Comparison of ENCODE assay signal across 9 cellular contexts in the genomic region with DNA sequence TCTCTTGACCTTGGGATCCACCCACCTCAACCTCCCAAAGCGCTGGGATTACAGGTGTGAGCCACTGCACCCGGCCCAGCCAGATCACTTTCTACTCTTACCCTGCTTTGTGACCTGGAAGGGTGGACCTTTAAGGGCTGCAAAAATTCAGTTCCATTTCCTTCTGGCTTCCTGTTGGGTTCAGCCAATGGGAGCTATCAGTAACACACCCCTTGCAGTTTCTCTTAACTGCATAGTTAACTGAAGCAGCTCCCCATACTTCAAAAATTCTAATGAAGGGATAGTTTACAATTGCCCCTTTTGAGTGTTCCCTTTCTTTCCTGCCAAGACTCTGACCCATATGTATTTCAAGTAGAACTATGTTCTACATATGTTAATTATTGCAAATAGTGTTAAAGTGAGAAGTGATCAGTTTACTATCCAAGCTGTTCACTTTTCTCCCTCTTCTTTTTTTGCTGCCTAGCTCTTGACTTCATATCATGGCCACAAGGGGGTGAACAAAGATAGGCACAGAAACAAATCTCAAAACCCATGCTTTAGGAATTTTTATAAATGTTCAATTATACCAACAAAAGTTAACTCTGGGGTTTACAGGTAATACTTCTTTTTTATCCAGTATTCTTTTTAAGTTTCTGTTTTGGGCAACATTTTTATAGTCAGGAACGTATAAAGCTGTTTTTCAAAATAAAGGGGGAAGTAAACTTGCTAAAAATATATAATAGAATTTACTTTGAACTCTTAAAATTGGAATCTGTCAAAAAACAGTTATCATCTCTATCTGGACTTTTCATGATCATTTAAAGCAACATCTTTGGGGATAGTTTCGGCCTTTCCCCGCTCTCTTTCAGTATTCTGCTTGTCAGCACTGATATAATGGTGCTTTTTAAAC. TPM values are rescaled to one million over a fixed set of nuclear protein-coding genes. Genes with fewer than 3 reads are reported as not detected.
DNase-seq lines count a peak whose midpoint lies in the region; ATAC-seq, FAIRE-seq and TF ChIP-seq lines count a peak whose summit lies in the region.
"Had no signal": no experiment of that assay in that cellular context is flagged by ENCODE, and none has a peak within 500 bp of the region (broad histone marks: within the 10 kb centered on the region; RNA-seq: fewer than 3 reads in every experiment).

No MANE protein-coding gene starts in this region.

- peaks cover 2% of the 10 kb centered on the region for H3K27me3 Mint-ChIP-seq in activated CD4-positive, alpha-beta T cell treated with anti-CD3 and anti-CD28 coated beads, Interleukin-2, amount 10 ng/mL, durations not matched to agents 24 days and 14 days

- TF ChIP-seq CTCF in HepG2 (CRISPR knock-in tag; IDR thresholded peaks at IDR 0.05): peak; percentile 68

- H2AFZ ChIP-seq in HepG2 (ENCODE audit: low read length): no peak overlapping the region

- H3K36me3 Mint-ChIP-seq in activated CD4-positive, alpha-beta T cell treated with anti-CD3 and anti-CD28 coated beads, Interleukin-2, amount 10 ng/mL, durations not matched to agents 24 days and 14 days (ENCODE audit: low read depth): peaks cover 8% of the 10 kb centered on the region

- H3K79me2 ChIP-seq in HepG2 (ENCODE audit: insufficient read depth, low read length): no peaks in the 10 kb centered on the region

- H3K4me3 Mint-ChIP-seq in activated CD4-positive, alpha-beta T cell treated with anti-CD3 and anti-CD28 coated beads, Interleukin-2, amount 10 ng/mL, durations not matched to agents 24 days and 14 days: no peak overlapping the region
- H3K4me3 Mint-ChIP-seq: central memory CD8-positive, alpha-beta T cell had no signal

- no peak overlapping the region for H3K27ac ChIP-seq in HepG2 (ENCODE audit: extremely low read length, insufficient read depth, low read length)

- H3K9me3 ChIP-seq in HepG2 (ENCODE audit: low read length): no peaks in the 10 kb centered on the region

- no peaks in the 10 kb centered on the region for H3K9me3 Mint-ChIP-seq in activated CD4-positive, alpha-beta T cell treated with anti-CD3 and anti-CD28 coated beads, Interleukin-2, amount 10 ng/mL, durations not matched to agents 24 days and 14 days

- no peak overlapping the region for H3K4me3 ChIP-seq in HepG2 (replicated peaks in 1 of 3; ENCODE audit: insufficient read depth in 1 of 3, low read depth in 2 of 3, low read length in 3 of 3)

- H3K36me3 ChIP-seq in HepG2 (replicated peaks in 1 of 2; ENCODE audit: control insufficient read depth in 1 of 2, insufficient read depth in 2 of 2, low read length in 2 of 2): no peaks in the 10 kb centered on the region

- in situ Hi-C loops in HepG2 (cut with HindIII; ENCODE audit: extremely low pct_ligation_motif_present, low pct_unique_long_range_greater_than_20kb): loop anchor here (5.0 kb wide), 1 partner anchor 102 kb away; a partner anchor contains a TSS

- peak; percentile 74 for DNase-seq in activated CD4-positive, alpha-beta T cell treated with anti-CD3 and anti-CD28 coated beads, Interleukin-2, amount 10 ng/mL, durations not matched to agents 24 days and 14 days
- DNase-seq in activated CD4-positive, alpha-beta T cell treated with anti-CD3 and anti-CD28 coated beads for 48 hours: no peak
- peak; percentile 47 for DNase-seq in LoVo (ENCODE audit: low spot score)
- DNase-seq in amniotic epithelial cell (ENCODE audit: low read depth): peak; percentile 40
- DNase-seq in HepG2 (ENCODE audit: low spot score): peak; percentile 45
- DNase-seq in A172 (ENCODE audit: low spot score): no peak
- no peak for DNase-seq in mesenteric fat pad (ENCODE audit: low spot score)

- no TSS peak for BruUV-seq in HepG2 (replicated peaks; lab: Mats Ljungman, UMichigan)

- H3K27me3 ChIP-seq in HepG2 (ENCODE audit: control insufficient read depth in 1 of 2, insufficient read depth in 2 of 2, low read length in 2 of 2): no peaks in the 10 kb centered on the region

- TF ChIP-seq EP300 in HepG2 (IDR thresholded peaks at IDR 0.05; ENCODE audit: low read depth in 2 of 2, low read length in 2 of 2) (no peak), HepG2 (CRISPR knock-in tag; IDR thresholded peaks at IDR 0.05; ENCODE audit: borderline replicate concordance) (no peak)

- TF ChIP-seq POLR2A in HepG2 (IDR thresholded peaks at IDR 0.05; ENCODE audit: insufficient read depth in 1 of 2, low read depth in 2 of 2, low read length in 2 of 2): no peak

- H3K9ac ChIP-seq in HepG2 (ENCODE audit: insufficient read depth, low read depth, low read length): no peak overlapping the region

- H3K4me1 Mint-ChIP-seq in activated CD4-positive, alpha-beta T cell treated with anti-CD3 and anti-CD28 coated beads, Interleukin-2, amount 10 ng/mL, durations not matched to agents 24 days and 14 days: peaks cover 5% of the 10 kb centered on the region
- H3K4me1 Mint-ChIP-seq: central memory CD8-positive, alpha-beta T cell had no signal

- FAIRE-seq in HepG2 (lab: Jason Lieb, UNC): no peak

- H3K4me1 ChIP-seq in HepG2 (ENCODE audit: insufficient read depth, low read length): peaks cover 14% of the 10 kb centered on the region

- intact Hi-C loops in activated CD4-positive, alpha-beta T cell treated with anti-CD3 and anti-CD28 coated beads, Interleukin-2, amount 10 ng/mL, durations not matched to agents 24 days and 14 days (cut with micrococcal nuclease): loop anchor here (1.0 to 10.0 kb wide), 3 partner anchors 100 to 325 kb away; a partner anchor contains a TSS
- intact Hi-C loops in HepG2 (cut with micrococcal nuclease; ENCODE audit: unreplicated experiment): loop anchor here (1.0 to 10.0 kb wide), 2 partner anchors 100 to 235 kb away; a partner anchor contains a TSS

- CTCF ChIA-PET in HepG2 (lab: Yijun Ruan, JAX; ENCODE audit: low intra/inter-chr PET ratio, low total read pairs): interaction anchor here (1.4 to 3.1 kb wide), 2 partner anchors 48 to 100 kb away, joined by 5 to 39 read pairs; a partner anchor contains a TSS

- H3K27ac Mint-ChIP-seq in activated CD4-positive, alpha-beta T cell treated with anti-CD3 and anti-CD28 coated beads, Interleukin-2, amount 10 ng/mL, durations not matched to agents 24 days and 14 days: no peak overlapping the region

- TF ChIP-seq RAD21 in HepG2 (CRISPR knock-in tag; IDR thresholded peaks at IDR 0.05): no peak

- H4K20me1 ChIP-seq in HepG2 (ENCODE audit: insufficient read depth, low read length): no peaks in the 10 kb centered on the region

- H3K4me2 ChIP-seq in HepG2 (ENCODE audit: low read depth, low read length): peak overlapping the region; percentile 61

- POLR2A ChIA-PET in HepG2 (lab: Yijun Ruan, JAX): interaction anchor here (1.5 kb wide), 2 partner anchors 8 to 100 kb away, joined by 6 to 17 read pairs; a partner anchor contains a TSS

- 26% methylated on average over 5 of the region's 5 CpGs for WGBS in HepG2 (ENCODE audit: low lambda C conversion rate)

- peak; percentile 78 for ATAC-seq in HepG2
- no peak for ATAC-seq in activated CD4-positive, CD25-positive, alpha-beta regulatory T cell treated with anti-CD3 and anti-CD28 coated beads, Interleukin-2, amount 50 U/mL, for 24 hours

RNA-seq across cellular contexts. Expression of a gene that starts 8.1 kb away (rescaled TPM):
- total RNA-seq in activated CD4-positive, alpha-beta T cell treated with anti-CD3 and anti-CD28 coated beads, Interleukin-2, amount 10 ng/mL, durations not matched to agents 24 days and 14 days: 3.7 and 4.0 TPM in 2 replicates
- 1.3 and 1.4 TPM in 2 replicates for total RNA-seq in HepG2 (2016; rRNA removed; fragmentation: Illumina TruSeq; extraction: Trizol)
- total RNA-seq in HepG2 (2016; cell fraction: cytosol; rRNA removed; fragmentation: Illumina TruSeq; extraction: Trizol; ENCODE audit: low read depth): 0.20 and 0.26 TPM in 2 replicates
- total RNA-seq in HepG2 (2016; cell fraction: insoluble cytoplasmic fraction; rRNA removed; fragmentation: Illumina TruSeq; extraction: Trizol): 1.4 and 1.5 TPM in 2 replicates
- 0.62 and 0.71 TPM in 2 replicates for total RNA-seq in HepG2 (2016; cell fraction: membrane; rRNA removed; fragmentation: Illumina TruSeq; extraction: Trizol)
- total RNA-seq in HepG2 (2016; cell fraction: nucleus; rRNA removed; fragmentation: Illumina TruSeq; extraction: Trizol): 2.6 and 2.7 TPM in 2 replicates
- polyA plus RNA-seq in HepG2 (2011; rRNA removed): 1.7 TPM in 2 replicates
- polyA plus RNA-seq in HepG2 (2011; cell fraction: cytosol; rRNA removed): 0.56 and 0.78 TPM in 2 replicates
- 1.2 and 2.2 TPM in 2 replicates for polyA plus RNA-seq in HepG2 (2011; cell fraction: nucleus; rRNA removed)
- 0.85 and 1.2 TPM in 2 replicates for polyA plus RNA-seq in HepG2 (2012)
- 0.07 and 0.09 TPM in 2 replicates for polyA plus RNA-seq in HepG2 (2016; cell fraction: cytosol; fragmentation: Illumina TruSeq; extraction: Trizol; ENCODE audit: low read depth)
- 0.69 and 0.86 TPM in 2 replicates for polyA plus RNA-seq in HepG2 (2016; cell fraction: insoluble cytoplasmic fraction; fragmentation: Illumina TruSeq; extraction: Trizol; ENCODE audit: low read depth)
- 0.29 and 0.44 TPM in 2 replicates for polyA plus RNA-seq in HepG2 (2016; cell fraction: membrane; fragmentation: Illumina TruSeq; extraction: Trizol; ENCODE audit: low read depth)
- 3.0 and 3.8 TPM in 2 replicates for polyA plus RNA-seq in HepG2 (2016; cell fraction: nucleus; fragmentation: Illumina TruSeq; extraction: Trizol; ENCODE audit: insufficient read depth, low read depth)
- polyA minus RNA-seq in HepG2 (2011; rRNA and poly(A)+ RNA removed; ENCODE audit: low replicate concordance): 0.82 and 2.4 TPM in 2 replicates
- polyA minus RNA-seq in HepG2 (2011; cell fraction: cytosol; rRNA and poly(A)+ RNA removed): 0.49 and 0.62 TPM in 2 replicates
- polyA minus RNA-seq in HepG2 (2011; cell fraction: nucleus; rRNA and poly(A)+ RNA removed): 3.9 and 5.2 TPM in 2 replicates
- total RNA-seq in A172 (2014; rRNA removed; shearing (Covaris generic)): 1.3 and 1.6 TPM in 2 replicates
- total RNA-seq in mesenteric fat pad: 0.96 TPM

RNA-seq across cellular contexts. Expression of a gene that starts 8.4 kb away (rescaled TPM):
- 70.9 and 75.8 TPM in 2 replicates for total RNA-seq in activated CD4-positive, alpha-beta T cell treated with anti-CD3 and anti-CD28 coated beads, Interleukin-2, amount 10 ng/mL, durations not matched to agents 24 days and 14 days
- total RNA-seq in HepG2 (2016; rRNA removed; fragmentation: Illumina TruSeq; extraction: Trizol) (29.3 and 46.8 TPM in 2 replicates), mesenteric fat pad (69.0 TPM)
- 8.5 and 12.1 TPM in 2 replicates for total RNA-seq in HepG2 (2016; cell fraction: cytosol; rRNA removed; fragmentation: Illumina TruSeq; extraction: Trizol; ENCODE audit: low read depth)
- 28.3 and 50.5 TPM in 2 replicates for total RNA-seq in HepG2 (2016; cell fraction: insoluble cytoplasmic fraction; rRNA removed; fragmentation: Illumina TruSeq; extraction: Trizol)
- 14.4 and 17.9 TPM in 2 replicates for total RNA-seq in HepG2 (2016; cell fraction: membrane; rRNA removed; fragmentation: Illumina TruSeq; extraction: Trizol)
- 44.7 and 53.5 TPM in 2 replicates for total RNA-seq in HepG2 (2016; cell fraction: nucleus; rRNA removed; fragmentation: Illumina TruSeq; extraction: Trizol)
- polyA plus RNA-seq in HepG2 (2011; rRNA removed): 97.7 and 113 TPM in 2 replicates
- polyA plus RNA-seq in HepG2 (2011; cell fraction: cytosol; rRNA removed): 45.6 and 79.3 TPM in 2 replicates
- polyA plus RNA-seq in HepG2 (2011; cell fraction: nucleus; rRNA removed): 21.2 and 28.7 TPM in 2 replicates
- 95.9 and 114 TPM in 2 replicates for polyA plus RNA-seq in HepG2 (2012)
- 18.6 and 20.7 TPM in 2 replicates for polyA plus RNA-seq in HepG2 (2016; cell fraction: cytosol; fragmentation: Illumina TruSeq; extraction: Trizol; ENCODE audit: low read depth)
- 53.3 and 55.1 TPM in 2 replicates for polyA plus RNA-seq in HepG2 (2016; cell fraction: insoluble cytoplasmic fraction; fragmentation: Illumina TruSeq; extraction: Trizol; ENCODE audit: low read depth)
- polyA plus RNA-seq in HepG2 (2016; cell fraction: membrane; fragmentation: Illumina TruSeq; extraction: Trizol; ENCODE audit: low read depth): 20.8 and 21.4 TPM in 2 replicates
- polyA plus RNA-seq in HepG2 (2016; cell fraction: nucleus; fragmentation: Illumina TruSeq; extraction: Trizol; ENCODE audit: insufficient read depth, low read depth): 131 and 150 TPM in 2 replicates
- polyA minus RNA-seq in HepG2 (2011; rRNA and poly(A)+ RNA removed; ENCODE audit: low replicate concordance): 11.7 and 31.8 TPM in 2 replicates
- 14.9 and 16.0 TPM in 2 replicates for polyA minus RNA-seq in HepG2 (2011; cell fraction: cytosol; rRNA and poly(A)+ RNA removed)
- polyA minus RNA-seq in HepG2 (2011; cell fraction: nucleus; rRNA and poly(A)+ RNA removed): 11.6 and 16.4 TPM in 2 replicates
- 32.3 and 40.0 TPM in 2 replicates for total RNA-seq in A172 (2014; rRNA removed; shearing (Covaris generic))

Comparison
In these comparisons a context has a peak if more than half of its experiments do, and no peak if none do; other contexts are left out.
1. DNase-seq: peak in activated CD4-positive, alpha-beta T cell treated with anti-CD3 and anti-CD28 coated beads, Interleukin-2, amount 10 ng/mL, durations not matched to agents 24 days and 14 days (single experiment), LoVo (single experiment), amniotic epithelial cell (single experiment) and HepG2 (single experiment); none in activated CD4-positive, alpha-beta T cell treated with anti-CD3 and anti-CD28 coated beads for 48 hours (single experiment), A172 (single experiment) and mesenteric fat pad (single experiment).